In genomic region chr15:82646250-82647044, GRCh38 we compare ENCODE assay signal across 8 cellular contexts. TPM values are rescaled to one million over a fixed set of nuclear protein-coding genes. Genes with fewer than 3 reads are reported as not detected.
DNase-seq lines count a peak whose midpoint lies in the region; ATAC-seq and TF ChIP-seq lines count a peak whose summit lies in the region.

No MANE protein-coding gene starts in this region.

- H3K27me3 Mint-ChIP-seq in brain: peaks cover 89% of the 10 kb centered on the region
- H3K27me3 Mint-ChIP-seq in naive B cell: peaks cover 45 to 59% (median 55%) of the 10 kb centered on the region in 3 donors

- peaks cover 25% of the 10 kb centered on the region for H3K4me1 Mint-ChIP-seq in brain
- H3K4me1 Mint-ChIP-seq in naive B cell: peaks cover 0 to 13% (median 13%) of the 10 kb centered on the region in 3 donors

- ATAC-seq in naive B cell (ENCODE audit: low read depth in 2 of 2) (no peak), HG02852 (IDR thresholded peaks at IDR 0.05; ENCODE audit: unreplicated experiment) (no peak), GM18502 (IDR thresholded peaks at IDR 0.05; ENCODE audit: poor library complexity, unreplicated experiment) (no peak), HG03159 (IDR thresholded peaks at IDR 0.05; ENCODE audit: unreplicated experiment) (no peak)

- H3K36me3 Mint-ChIP-seq in brain (no peaks in the 10 kb centered on the region), naive B cell (no peaks in the 10 kb centered on the region)

- no peak for DNase-seq in AG09309 (ENCODE audit: low read depth)
- peak; percentile 59 for DNase-seq in NCI-H1092 (lab: John Stamatoyannopoulos, UW)
- DNase-seq in naive B cell: no peak
- DNase-seq in GM19238 (ENCODE audit: insufficient read length, low spot score): no peak

- peak overlapping the region; percentile 39; the same call in 1 of the 2 replicates for H3K4me3 ChIP-seq in AG09309 (ENCODE audit: control insufficient read depth, low read depth, low read length)

- peaks cover 0 to 6% (median 0%) of the 10 kb centered on the region in 5 experiments for H3K9me3 Mint-ChIP-seq in brain
- H3K9me3 Mint-ChIP-seq in naive B cell: peaks cover 0 to 4% (median 1%) of the 10 kb centered on the region in 7 donors

- H3K27ac Mint-ChIP-seq in brain: peak overlapping the region in 1 of 5 experiments; percentile 53
- H3K27ac Mint-ChIP-seq in naive B cell: peak overlapping the region in 2 of 6 donors; percentile 49 to 56

- H3K4me3 Mint-ChIP-seq in brain: peak overlapping the region; percentile 77 to 82 (median 79)
- H3K4me3 Mint-ChIP-seq in naive B cell: peak overlapping the region; percentile 47 to 78 (median 64)

- TF ChIP-seq CTCF in AG09309 (IDR thresholded peaks at IDR 0.05; ENCODE audit: control insufficient read depth, insufficient read depth, low read depth, low read length, missing control alignments): no peak
- no peak for TF ChIP-seq CTCF in brain (conservative IDR thresholded peaks at IDR 0.05)

RNA-seq across cellular contexts. Expression of gene CPEB1, which starts 0.7 kb away (rescaled TPM):
- polyA plus RNA-seq in brain (ENCODE audit: insufficient read depth, low read depth, low replicate concordance) (13.5 TPM), naive B cell (ENCODE audit: low read depth in 6 of 6) (under 1 TPM in 2 of 6 donors, not detected in 4; 0.09 to 0.24 TPM)

Comparison
In these comparisons a context has a peak if more than half of its experiments do, and no peak if none do; other contexts are left out.
1. RNA of gene CPEB1, which starts 0.7 kb away (polyA plus RNA-seq): 13.5 TPM in brain (single experiment); 0.09 to 0.24 TPM in naive B cell; every median in the first group is over 10 times any median in the second.